7 cellular contexts compared by ENCODE assay signal in the genomic region with DNA sequence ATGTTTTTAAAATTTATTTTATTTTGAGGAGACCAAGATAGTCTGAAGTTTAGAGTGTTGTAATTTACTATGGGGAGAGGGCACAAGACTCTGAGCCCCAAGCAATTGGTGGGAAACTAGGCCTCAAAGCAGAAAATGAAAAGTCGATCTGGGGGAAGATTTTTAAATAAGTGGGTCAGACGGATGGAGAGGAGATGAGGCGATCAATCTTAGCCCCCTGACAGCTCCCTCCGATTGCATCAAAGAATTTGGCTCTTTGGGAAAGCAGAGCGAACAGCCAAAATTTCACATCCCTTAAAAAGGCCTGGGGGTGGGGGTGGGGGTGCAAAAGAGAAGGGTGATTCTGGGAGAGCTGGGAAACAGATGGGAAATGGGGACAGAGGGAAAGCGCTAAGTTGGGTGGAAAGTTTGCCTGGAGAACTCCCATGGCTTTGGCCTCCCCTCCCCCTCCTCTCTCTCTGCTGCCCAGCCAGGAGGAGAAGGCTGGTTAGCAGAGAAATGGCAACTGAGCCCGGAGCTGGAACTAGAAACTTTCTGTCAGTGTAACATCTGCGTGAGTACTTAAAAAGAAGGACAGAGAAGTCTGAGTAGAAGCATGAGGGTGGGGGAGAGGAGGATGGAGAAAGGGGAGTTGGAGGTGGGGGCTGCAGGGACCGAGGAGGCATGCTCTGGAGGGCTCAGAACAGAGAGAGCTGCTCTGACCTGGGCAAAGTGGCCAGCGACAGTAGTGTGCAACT. TPM values are rescaled to one million over a fixed set of nuclear protein-coding genes. Genes with fewer than 3 reads are reported as not detected.
A peak's percentile ranks its signal among the peaks of the same experiment; 100 is the strongest.
DNase-seq lines count a peak whose midpoint lies in the region; ATAC-seq, FAIRE-seq and TF ChIP-seq lines count a peak whose summit lies in the region.
"Had no signal": no experiment of that assay in that cellular context is flagged by ENCODE, and none has a peak within 500 bp of the region (broad histone marks: within the 10 kb centered on the region; RNA-seq: fewer than 3 reads in every experiment).

No MANE protein-coding gene starts in this region.

- H3K4me1 ChIP-seq in muscle layer of colon (ENCODE audit: insufficient read depth, low read length) (peaks cover 58% of the 10 kb centered on the region), body of pancreas (peaks cover 29% of the 10 kb centered on the region)

- intact Hi-C loops in activated T-helper 2 cell treated with anti-CD3 and anti-CD28 coated beads, Interferon-gamma antibody, Interleukin-2, Interleukin-4, amounts not matched to agents 10 μg/mL and 5 μg/mL and 100 μg/mL, durations not matched to agents 14 hours and 24 hours and 36 hours (cut with micrococcal nuclease): loop anchor here (2.0 kb wide), 2 partner anchors 32 to 36 kb away; partner anchors contain the start of gene HOXB4
- intact Hi-C loops in body of pancreas (cut with DNase I): no loop called here

- peak overlapping the region; percentile 82 for H3K27ac Mint-ChIP-seq in activated T-helper 2 cell treated with anti-CD3 and anti-CD28 coated beads, Interferon-gamma antibody, Interleukin-2, Interleukin-4, amounts not matched to agents 10 μg/mL and 5 μg/mL and 100 μg/mL, durations not matched to agents 14 hours and 24 hours and 36 hours

- H3K4me3 Mint-ChIP-seq in activated T-helper 2 cell treated with anti-CD3 and anti-CD28 coated beads, Interferon-gamma antibody, Interleukin-2, Interleukin-4, amounts not matched to agents 10 μg/mL and 5 μg/mL and 100 μg/mL, durations not matched to agents 14 hours and 24 hours and 36 hours (ENCODE audit: low read depth): peak overlapping the region; percentile 56

- H3K4me1 Mint-ChIP-seq in activated T-helper 2 cell treated with anti-CD3 and anti-CD28 coated beads, Interferon-gamma antibody, Interleukin-2, Interleukin-4, amounts not matched to agents 10 μg/mL and 5 μg/mL and 100 μg/mL, durations not matched to agents 14 hours and 24 hours and 36 hours (ENCODE audit: low read depth): peaks cover 39% of the 10 kb centered on the region

- peak overlapping the region; percentile 31 for H3K9ac ChIP-seq in muscle layer of colon (ENCODE audit: low read length)

- H3K9me3 Mint-ChIP-seq in activated T-helper 2 cell treated with anti-CD3 and anti-CD28 coated beads, Interferon-gamma antibody, Interleukin-2, Interleukin-4, amounts not matched to agents 10 μg/mL and 5 μg/mL and 100 μg/mL, durations not matched to agents 14 hours and 24 hours and 36 hours: no peaks in the 10 kb centered on the region

- no peak for TF ChIP-seq CTCF in body of pancreas (IDR thresholded peaks at IDR 0.05)

- WGBS in body of pancreas, 2 donors: 49 to 52% methylated on average over 10 of the region's 10 CpGs

- H3K9me3 ChIP-seq in muscle layer of colon (ENCODE audit: low read length) (no peaks in the 10 kb centered on the region), body of pancreas (no peaks in the 10 kb centered on the region)

- peaks cover 1% of the 10 kb centered on the region for H3K27me3 Mint-ChIP-seq in activated T-helper 2 cell treated with anti-CD3 and anti-CD28 coated beads, Interferon-gamma antibody, Interleukin-2, Interleukin-4, amounts not matched to agents 10 μg/mL and 5 μg/mL and 100 μg/mL, durations not matched to agents 14 hours and 24 hours and 36 hours (ENCODE audit: low read depth)

- H3K36me3 ChIP-seq in muscle layer of colon (ENCODE audit: insufficient read depth, low read length): peaks cover 7% of the 10 kb centered on the region
- H3K36me3 ChIP-seq in body of pancreas (replicated peaks in 1 of 2; ENCODE audit: insufficient read depth in 1 of 2, low read depth in 2 of 2): no peaks in the 10 kb centered on the region

- peaks cover 15% of the 10 kb centered on the region for H3K36me3 Mint-ChIP-seq in activated T-helper 2 cell treated with anti-CD3 and anti-CD28 coated beads, Interferon-gamma antibody, Interleukin-2, Interleukin-4, amounts not matched to agents 10 μg/mL and 5 μg/mL and 100 μg/mL, durations not matched to agents 14 hours and 24 hours and 36 hours (ENCODE audit: low read depth)

- peak overlapping the region; percentile 99 for H3K27ac ChIP-seq in muscle layer of colon (ENCODE audit: low read depth, low read length)
- peak overlapping the region in 1 of 4 donors; percentile 33 for H3K27ac ChIP-seq in body of pancreas

- H3K27me3 ChIP-seq in muscle layer of colon (ENCODE audit: control insufficient read depth in 1 of 2, insufficient read depth in 2 of 2, low read length in 2 of 2) (no peaks in the 10 kb centered on the region), body of pancreas (peaks cover 0 to 37% of the 10 kb centered on the region in 2 donors)

- no peak for ATAC-seq in HG03025 (IDR thresholded peaks at IDR 0.05; ENCODE audit: low FRiP score, unreplicated experiment)
- no peak for ATAC-seq in body of pancreas
- ATAC-seq: left lobe of liver had no signal

- DNase-seq in GM19239 (ENCODE audit: insufficient read length, low spot score) (no peak), body of pancreas (no peak), Kasumi-1 (lab: John Stamatoyannopoulos, UW) (no peak)
- DNase-seq in activated T-helper 2 cell treated with anti-CD3 and anti-CD28 coated beads, Interferon-gamma antibody, Interleukin-2, Interleukin-4, amounts not matched to agents 10 μg/mL and 5 μg/mL and 100 μg/mL, durations not matched to agents 14 hours and 24 hours and 36 hours (ENCODE audit: low spot score): no peak

- TF ChIP-seq POLR2A in body of pancreas (IDR thresholded peaks at IDR 0.05): no peak

- peak; percentile 63 for FAIRE-seq in GM19239 (lab: Jason Lieb, UNC)

- H3K4me3 ChIP-seq in muscle layer of colon (ENCODE audit: low read depth in 1 of 2, low read length in 2 of 2) (peak overlapping the region in 1 of 2 donors; percentile 49), body of pancreas (no peak overlapping the region)

RNA-seq across cellular contexts. Expression of gene HOXB2, which starts 1.4 kb away (rescaled TPM):
- 22.2 and 23.9 TPM in 2 replicates for total RNA-seq in activated T-helper 2 cell treated with anti-CD3 and anti-CD28 coated beads, Interferon-gamma antibody, Interleukin-2, Interleukin-4, amounts not matched to agents 10 μg/mL and 5 μg/mL and 100 μg/mL, durations not matched to agents 14 hours and 24 hours and 36 hours
- total RNA-seq in body of pancreas: 10 to 100 TPM; 13.7 to 32.3 TPM

RNA-seq across cellular contexts. Expression of gene HOXB1, which starts 15.5 kb away (rescaled TPM):
- not detected in 2 replicates for total RNA-seq in activated T-helper 2 cell treated with anti-CD3 and anti-CD28 coated beads, Interferon-gamma antibody, Interleukin-2, Interleukin-4, amounts not matched to agents 10 μg/mL and 5 μg/mL and 100 μg/mL, durations not matched to agents 14 hours and 24 hours and 36 hours
- total RNA-seq in body of pancreas: not detected
- total RNA-seq: left lobe of liver had no signal

RNA-seq across cellular contexts. Expression of gene HOXB4, which starts 31.8 kb away (rescaled TPM):
- total RNA-seq in activated T-helper 2 cell treated with anti-CD3 and anti-CD28 coated beads, Interferon-gamma antibody, Interleukin-2, Interleukin-4, amounts not matched to agents 10 μg/mL and 5 μg/mL and 100 μg/mL, durations not matched to agents 14 hours and 24 hours and 36 hours: 3.0 and 3.3 TPM in 2 replicates
- total RNA-seq in body of pancreas: 1 to 10 TPM in 1 of 2 donors, under 1 TPM in 1; 0.26 to 2.3 TPM

RNA-seq across cellular contexts. Expression of gene HOXB3, which starts 43.7 kb away (rescaled TPM):
- 3.8 and 4.6 TPM in 2 replicates for total RNA-seq in activated T-helper 2 cell treated with anti-CD3 and anti-CD28 coated beads, Interferon-gamma antibody, Interleukin-2, Interleukin-4, amounts not matched to agents 10 μg/mL and 5 μg/mL and 100 μg/mL, durations not matched to agents 14 hours and 24 hours and 36 hours
- total RNA-seq in body of pancreas: 1 to 10 TPM in 1 of 2 donors, not detected in 1; 2.9 TPM

RNA-seq across cellular contexts. Expression of gene HOXB5, which starts 47.2 kb away (rescaled TPM):
- total RNA-seq in activated T-helper 2 cell treated with anti-CD3 and anti-CD28 coated beads, Interferon-gamma antibody, Interleukin-2, Interleukin-4, amounts not matched to agents 10 μg/mL and 5 μg/mL and 100 μg/mL, durations not matched to agents 14 hours and 24 hours and 36 hours: not detected in 2 replicates
- under 1 TPM in 1 of 2 donors, not detected in 1; 0.99 TPM for total RNA-seq in body of pancreas
